In the genomic region with DNA sequence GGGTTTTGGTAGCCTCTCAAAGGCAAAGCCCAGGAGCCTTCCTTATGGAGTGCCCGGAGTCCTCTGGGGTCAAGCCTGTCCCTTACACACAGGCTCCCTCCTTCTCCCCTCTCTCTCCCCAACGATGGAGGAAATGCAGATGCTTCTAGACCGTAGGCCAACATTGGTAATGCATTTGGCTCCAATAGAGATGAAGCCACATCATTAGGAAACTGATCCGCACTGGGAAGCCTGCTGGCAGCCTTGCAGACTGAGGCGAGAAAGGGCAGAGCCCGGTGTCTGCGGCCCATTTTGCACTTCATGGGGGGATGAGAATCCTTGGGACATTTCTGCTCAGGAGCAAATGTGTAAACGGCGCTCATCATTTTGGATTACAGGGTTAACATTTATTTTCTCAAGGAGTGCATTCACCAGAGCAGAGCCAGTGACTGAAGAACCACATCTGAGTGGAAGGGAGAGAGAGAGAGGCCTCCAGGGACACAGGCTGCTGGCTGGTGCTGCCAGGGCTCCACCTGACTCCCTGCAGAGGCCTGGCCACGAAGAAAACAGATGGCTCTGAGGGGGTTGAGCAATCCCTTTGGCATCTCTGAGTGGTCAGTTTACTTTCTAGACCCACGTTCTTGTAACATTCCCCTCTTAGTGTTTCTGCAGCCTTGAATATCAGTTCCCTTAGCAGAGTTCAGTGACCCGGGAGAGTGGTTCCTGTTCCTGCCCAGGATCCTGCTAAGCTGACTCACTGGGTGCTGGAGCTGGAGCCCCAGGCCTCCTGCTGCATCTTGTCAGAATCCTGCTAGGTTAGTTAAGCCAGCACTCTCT, we compare ENCODE assay signal across 10 cellular contexts. TPM values are rescaled to one million over a fixed set of nuclear protein-coding genes. Genes with fewer than 3 reads are reported as not detected.
DNase-seq lines count a peak whose midpoint lies in the region; ATAC-seq and TF ChIP-seq lines count a peak whose summit lies in the region.
"Had no signal": no experiment of that assay in that cellular context is flagged by ENCODE, and none has a peak within 500 bp of the region (broad histone marks: within the 10 kb centered on the region; RNA-seq: fewer than 3 reads in every experiment).

No MANE protein-coding gene starts in this region.

- peak overlapping the region; percentile 51 for H3K4me2 ChIP-seq in skeletal muscle satellite cell (ENCODE audit: low read length)

- no peaks in the 10 kb centered on the region; the same call in 1 of the 2 replicates for H3K4me1 ChIP-seq in SJCRH30
- H3K4me1 ChIP-seq in gastroesophageal sphincter, result peaks cover 0 to 29% (median 0%) of the 10 kb centered on the region in 3 donors
- peaks cover 13% of the 10 kb centered on the region for H3K4me1 ChIP-seq in skeletal muscle satellite cell (ENCODE audit: control insufficient read depth, insufficient read depth, low read length)

- peak; percentile 17 for DNase-seq in H4 (ENCODE audit: low spot score)
- peak; percentile 49 to 52 for DNase-seq in SJCRH30
- no peak for DNase-seq in coronary artery (ENCODE audit: low spot score)
- DNase-seq in NCI-H526 treated with DMSO at 0.1 percent for 48 hours (lab: John Stamatoyannopoulos, UW), result no peak

- H3K36me3 ChIP-seq in SJCRH30, result no peaks in the 10 kb centered on the region
- no peaks in the 10 kb centered on the region for H3K36me3 ChIP-seq in gastroesophageal sphincter
- H3K36me3 ChIP-seq in skeletal muscle satellite cell (ENCODE audit: insufficient read depth, low read length), result no peaks in the 10 kb centered on the region

- no peak overlapping the region for H3K27ac ChIP-seq in SJCRH30
- H3K27ac ChIP-seq in gastroesophageal sphincter, result peak overlapping the region in 3 of 4 donors; percentile 40 to 59 (median 52)
- H3K27ac ChIP-seq in coronary artery, result peak overlapping the region in 1 of 2 donors; percentile 19

- H3K27me3 ChIP-seq in SJCRH30, result no peaks in the 10 kb centered on the region
- H3K27me3 ChIP-seq in gastroesophageal sphincter, result no peaks in the 10 kb centered on the region
- no peaks in the 10 kb centered on the region for H3K27me3 ChIP-seq in skeletal muscle satellite cell (ENCODE audit: control insufficient read depth, insufficient read depth, low read length)

- ATAC-seq in gastroesophageal sphincter (peak; percentile 67), GM18511 (IDR thresholded peaks at IDR 0.05; ENCODE audit: unreplicated experiment) (no peak), GM19452 (IDR thresholded peaks at IDR 0.05; ENCODE audit: unreplicated experiment) (no peak)
- ATAC-seq: WTC11 had no signal

- no peak for TF ChIP-seq POLR2A in gastroesophageal sphincter (IDR thresholded peaks at IDR 0.05)

- TF ChIP-seq CTCF in gastroesophageal sphincter (IDR thresholded peaks at IDR 0.05) (no peak), coronary artery (IDR thresholded peaks at IDR 0.05) (no peak)

- no peaks in the 10 kb centered on the region for H3K9me3 ChIP-seq in SJCRH30 (replicated peaks)
- H3K9me3 ChIP-seq in gastroesophageal sphincter, result no peaks in the 10 kb centered on the region
- H3K9me3 ChIP-seq in skeletal muscle satellite cell (replicated peaks; ENCODE audit: low read length), result no peaks in the 10 kb centered on the region

- 33 to 39% methylated on average over 3 to 7 of the region's 12 CpGs for WGBS in gastroesophageal sphincter (ENCODE audit: low coverage in 1 of 2), 2 donors

- H3K4me3 ChIP-seq in SJCRH30 (no peak overlapping the region), gastroesophageal sphincter (no peak overlapping the region), skeletal muscle satellite cell (ENCODE audit: low read length) (no peak overlapping the region), coronary artery (no peak overlapping the region)
- H3K4me3 ChIP-seq: lung had no signal

- TF ChIP-seq EP300 in gastroesophageal sphincter (IDR thresholded peaks at IDR 0.05), result no peak

- H3K9ac ChIP-seq in skeletal muscle satellite cell (ENCODE audit: low read depth, low read length), result no peak overlapping the region

RNA-seq across cellular contexts. Expression of a gene that starts 4.4 kb away (rescaled TPM):
- total RNA-seq in H4 (2014; rRNA removed; shearing (Covaris generic)), result 131 and 132 TPM in 2 replicates
- total RNA-seq in SJCRH30 (2014; rRNA removed; shearing (Covaris generic)), result 67.6 and 70.8 TPM in 2 replicates
- total RNA-seq in gastroesophageal sphincter, result 1,000 to 10,000 TPM in 3 of 4 donors, 100 to 1,000 TPM in 1; 951 to 1,877 (median 1,344) TPM
- 210 and 293 TPM in 2 replicates for total RNA-seq in skeletal muscle satellite cell (2012; rRNA removed)

RNA-seq across cellular contexts. Expression of a gene that starts 36.4 kb away (rescaled TPM):
- total RNA-seq in H4 (2014; rRNA removed; shearing (Covaris generic)), result not detected in 2 replicates
- total RNA-seq in SJCRH30 (2014; rRNA removed; shearing (Covaris generic)), result not detected in 2 replicates
- not detected for total RNA-seq in gastroesophageal sphincter
- total RNA-seq in skeletal muscle satellite cell (2012; rRNA removed), result not detected in 2 replicates
- total RNA-seq: lung, WTC11 had no signal

RNA-seq across cellular contexts. Expression of a gene that starts 46.7 kb away (rescaled TPM):
- total RNA-seq in H4 (2014; rRNA removed; shearing (Covaris generic)), result not detected in 2 replicates
- not detected in 2 replicates for total RNA-seq in SJCRH30 (2014; rRNA removed; shearing (Covaris generic))
- total RNA-seq in gastroesophageal sphincter, result not detected
- total RNA-seq in skeletal muscle satellite cell (2012; rRNA removed), result not detected in 2 replicates
- total RNA-seq: lung, WTC11 had no signal

Comparison
In these comparisons a context has a peak if more than half of its experiments do, and no peak if none do; other contexts are left out.
1. DNase-seq: peak in H4 (single experiment) and SJCRH30 (2 of 2); none in coronary artery (single experiment) and NCI-H526 treated with DMSO at 0.1 percent for 48 hours (single experiment).